ENCODE assay signal across 8 cellular contexts in genomic region chr16:57185446-57185944, GRCh38. TPM values are rescaled to one million over a fixed set of nuclear protein-coding genes. Genes with fewer than 3 reads are reported as not detected.
DNase-seq lines count a peak whose midpoint lies in the region; ATAC-seq and TF ChIP-seq lines count a peak whose summit lies in the region.

No MANE protein-coding gene starts in this region.

- CTCF ChIA-PET in RWPE1 (lab: Yijun Ruan, JAX) = interaction anchor here (0.6 kb wide), 1 partner anchor 81 kb away, joined by 4 read pairs; no protein-coding TSS in a partner anchor

- peak overlapping the region; percentile 95 for H3K9ac ChIP-seq in stomach smooth muscle (ENCODE audit: low read length in 2 of 2)

- DNase-seq in CD14-positive monocyte (ENCODE audit: low spot score) (no peak), RWPE1 (ENCODE audit: low spot score) (peak; percentile 60), dermis microvascular lymphatic vessel endothelial cell (ENCODE audit: low read depth in 2 of 2) (peak; percentile 57 to 84), right lobe of liver (peak; percentile 62 to 70 (median 65)), HuH-7.5 (ENCODE audit: low spot score) (no peak)

- H3K4me1 ChIP-seq in right lobe of liver (peaks cover 0 to 23% (median 0%) of the 10 kb centered on the region in 4 donors), stomach smooth muscle (ENCODE audit: control insufficient read depth, insufficient read depth, low read length) (peaks cover 26% of the 10 kb centered on the region)

- H3K27me3 Mint-ChIP-seq in CD14-positive monocyte (ENCODE audit: low read depth in 3 of 3) = no peaks in the 10 kb centered on the region

- H3K9me3 ChIP-seq in right lobe of liver = no peaks in the 10 kb centered on the region
- H3K9me3 ChIP-seq in stomach smooth muscle (ENCODE audit: control insufficient read depth in 2 of 2, low read length in 2 of 2) = no peaks in the 10 kb centered on the region

- H3K4me3 Mint-ChIP-seq in CD14-positive monocyte = peak overlapping the region; percentile 97 to 100

- no peaks in the 10 kb centered on the region for H3K27me3 ChIP-seq in right lobe of liver
- H3K27me3 ChIP-seq in stomach smooth muscle (ENCODE audit: control insufficient read depth in 1 of 2, insufficient read depth in 2 of 2, low read length in 2 of 2) = no peaks in the 10 kb centered on the region

- intact Hi-C loops in CD14-positive monocyte (cut with micrococcal nuclease) = loop anchor here (5.0 to 10.0 kb wide), 5 partner anchors 59 to 581 kb away; partner anchors contain the start of genes ARL2BP (in 2 of the 2), CIAPIN1 (in 1 of the 2), COQ9 (in 1 of the 2) and HERPUD1 (in 1 of the 2)
- intact Hi-C loops in right lobe of liver (cut with DNase I) = no loop called here

- POLR2A ChIA-PET in RWPE1 (lab: Yijun Ruan, JAX; ENCODE audit: low non-redundant PET) = interaction anchor here (0.8 kb wide), 1 partner anchor 108 kb away, joined by 3 read pairs; no protein-coding TSS in a partner anchor

- ATAC-seq in GM18517 (IDR thresholded peaks at IDR 0.05; ENCODE audit: unreplicated experiment) = peak; percentile 44
- peak; percentile 40 for ATAC-seq in HG02973 (IDR thresholded peaks at IDR 0.05; ENCODE audit: unreplicated experiment)
- ATAC-seq in right lobe of liver = peak; percentile 22 to 38 (median 30)

- H3K27ac ChIP-seq in RWPE1 (peak overlapping the region; percentile 97), right lobe of liver (peak overlapping the region; percentile 79 to 91 (median 90)), stomach smooth muscle (ENCODE audit: low read length) (peak overlapping the region; percentile 94)

- H3K4me1 Mint-ChIP-seq in CD14-positive monocyte = peaks cover 43% of the 10 kb centered on the region

- TF ChIP-seq POLR2A in right lobe of liver (IDR thresholded peaks at IDR 0.05) = no peak

- no peaks in the 10 kb centered on the region for H3K9me3 Mint-ChIP-seq in CD14-positive monocyte

- H3K36me3 ChIP-seq in right lobe of liver (no peaks in the 10 kb centered on the region), stomach smooth muscle (ENCODE audit: control insufficient read depth in 2 of 2, insufficient read depth in 2 of 2, low read length in 2 of 2) (no peaks in the 10 kb centered on the region)

- under 1% methylated on average over 26 of the region's 37 CpGs for WGBS in right lobe of liver (ENCODE audit: insufficient coverage, low coverage, low lambda C conversion rate, missing lambda C conversion rate)

- TF ChIP-seq CTCF in CD14-positive monocyte (IDR thresholded peaks at IDR 0.05) (no peak), RWPE1 (conservative IDR thresholded peaks at IDR 0.05; ENCODE audit: low read depth) (no peak), right lobe of liver (IDR thresholded peaks at IDR 0.05) (no peak)

- H3K36me3 Mint-ChIP-seq in CD14-positive monocyte = peaks cover 4 to 14% of the 10 kb centered on the region in 2 donors

- peak overlapping the region; percentile 92 to 98 (median 96) for H3K27ac Mint-ChIP-seq in CD14-positive monocyte

- H3K4me3 ChIP-seq in right lobe of liver (peak overlapping the region; percentile 91 to 94 (median 91)), stomach smooth muscle (ENCODE audit: low read length in 2 of 2) (peak overlapping the region; percentile 84 to 96)

RNA-seq across cellular contexts. Expression of gene PSME3IP1, which starts 0.3 kb away (rescaled TPM):
- polyA plus RNA-seq in CD14-positive monocyte = 10 to 100 TPM; 75.4 to 78.6 TPM
- total RNA-seq in dermis microvascular lymphatic vessel endothelial cell (50.8 and 51.0 TPM in 2 replicates), right lobe of liver (10 to 100 TPM; 26.2 to 61.8 (median 34.5) TPM)

RNA-seq across cellular contexts. Expression of gene RSPRY1, which starts 0.6 kb away (rescaled TPM):
- 10 to 100 TPM; 21.3 to 28.3 TPM for polyA plus RNA-seq in CD14-positive monocyte
- total RNA-seq in dermis microvascular lymphatic vessel endothelial cell = 43.6 and 43.8 TPM in 2 replicates
- 10 to 100 TPM; 18.0 to 26.1 (median 22.9) TPM for total RNA-seq in right lobe of liver

RNA-seq across cellular contexts. Expression of gene ARL2BP, which starts 59.6 kb away (rescaled TPM):
- 10 to 100 TPM; 84.0 to 84.6 TPM for polyA plus RNA-seq in CD14-positive monocyte
- total RNA-seq in dermis microvascular lymphatic vessel endothelial cell (50.2 and 61.0 TPM in 2 replicates), right lobe of liver (10 to 100 TPM; 19.3 to 26.8 (median 22.0) TPM)

Comparison
In these comparisons a context has a peak if more than half of its experiments do, and no peak if none do; other contexts are left out.
1. DNase-seq: peak in RWPE1 (single experiment), dermis microvascular lymphatic vessel endothelial cell (2 of 2) and right lobe of liver (3 of 3); none in CD14-positive monocyte (single experiment) and HuH-7.5 (single experiment).
2. intact Hi-C loops: an anchor here in CD14-positive monocyte (5.0 to 10.0 kb wide); none called in right lobe of liver.
3. Peak in every context shown above with its lines, with median percentiles within 50 percentile points of each other: ATAC-seq and H3K27ac ChIP-seq.